ENCODE assay signal across 8 cellular contexts in genomic region chr20:18287915-18288747, GRCh38. TPM values are rescaled to one million over a fixed set of nuclear protein-coding genes. Genes with fewer than 3 reads are reported as not detected.
DNase-seq lines count a peak whose midpoint lies in the region; ATAC-seq and TF ChIP-seq lines count a peak whose summit lies in the region.

TSS of gene ZNF133 (plus strand) at chr20:18288527. CDS start at chr20:18305687, 17,160 bp downstream.

- H3K9me3 Mint-ChIP-seq in activated naive CD4-positive, alpha-beta T cell treated with anti-CD3 and anti-CD28 coated beads, Interleukin-2, amount 50 U/mL, for 24 hours: peaks cover 17% of the 10 kb centered on the region

- WGBS in suprapubic skin: 0% methylated on average over 48 of the region's 63 CpGs

- peak; percentile 97 for ATAC-seq in HG02588 (IDR thresholded peaks at IDR 0.05; ENCODE audit: unreplicated experiment)

- peaks cover 27% of the 10 kb centered on the region for H3K36me3 Mint-ChIP-seq in activated naive CD4-positive, alpha-beta T cell treated with anti-CD3 and anti-CD28 coated beads, Interleukin-2, amount 50 U/mL, for 24 hours

- H3K4me3 ChIP-seq in SK-N-MC (peak within 1 kb of the TSS; percentile 100), suprapubic skin (peak within 1 kb of the TSS; percentile 62)

- peaks cover 20% of the 10 kb centered on the region for H3K4me1 ChIP-seq in suprapubic skin

- peaks cover 27% of the 10 kb centered on the region for H3K4me1 Mint-ChIP-seq in activated naive CD4-positive, alpha-beta T cell treated with anti-CD3 and anti-CD28 coated beads, Interleukin-2, amount 50 U/mL, for 24 hours

- TF ChIP-seq CTCF in GM10266 (IDR thresholded peaks at IDR 0.05; ENCODE audit: control insufficient read depth, insufficient read depth, low read depth, missing control alignments) (peak; percentile 30), suprapubic skin (IDR thresholded peaks at IDR 0.05) (no peak)

- H3K27me3 Mint-ChIP-seq in activated naive CD4-positive, alpha-beta T cell treated with anti-CD3 and anti-CD28 coated beads, Interleukin-2, amount 50 U/mL, for 24 hours: peaks cover 8% of the 10 kb centered on the region

- peak within 1 kb of the TSS; percentile 100 for H3K27ac Mint-ChIP-seq in activated naive CD4-positive, alpha-beta T cell treated with anti-CD3 and anti-CD28 coated beads, Interleukin-2, amount 50 U/mL, for 24 hours

- H3K27ac ChIP-seq in SK-N-MC: peak within 1 kb of the TSS; percentile 93
- H3K27ac ChIP-seq in suprapubic skin: peak within 1 kb of the TSS; percentile 93

- TF ChIP-seq EP300 in suprapubic skin (IDR thresholded peaks at IDR 0.05): no peak

- DNase-seq in GM10266 (ENCODE audit: extremely low spot score) (peak; percentile 87), NCI-H1048 (lab: John Stamatoyannopoulos, UW) (peak; percentile 72), SK-N-MC (ENCODE audit: low read depth, low spot score) (peak; percentile 85), glomerular endothelial cell (ENCODE audit: extremely low read depth, low read depth, low spot score) (peak; percentile 79), occipital lobe (lab: John Stamatoyannopoulos, UW) (peak; percentile 96), suprapubic skin (ENCODE audit: low spot score in 2 of 2) (peak; percentile 96 to 97)

- peak within 1 kb of the TSS; percentile 98 for H3K4me3 Mint-ChIP-seq in activated naive CD4-positive, alpha-beta T cell treated with anti-CD3 and anti-CD28 coated beads, Interleukin-2, amount 50 U/mL, for 24 hours

- H3K36me3 ChIP-seq in SK-N-MC (ENCODE audit: insufficient read depth, low read length): peaks cover 16% of the 10 kb centered on the region; the same call in 1 of the 2 replicates
- peaks cover 11% of the 10 kb centered on the region for H3K36me3 ChIP-seq in suprapubic skin

- TF ChIP-seq POLR2A in suprapubic skin (IDR thresholded peaks at IDR 0.05): peak in 1 of 2 donors; percentile 31

- H3K9ac ChIP-seq in SK-N-MC (ENCODE audit: insufficient read length): peak within 1 kb of the TSS; percentile 97

- H3K9me3 ChIP-seq in SK-N-MC (ENCODE audit: low read depth, low read length): peaks cover 5% of the 10 kb centered on the region; the same call in 1 of the 2 replicates
- H3K9me3 ChIP-seq in suprapubic skin: peaks cover 7% of the 10 kb centered on the region

- peaks cover 4% of the 10 kb centered on the region for H3K27me3 ChIP-seq in suprapubic skin

RNA-seq across cellular contexts. Expression of gene ZNF133, which starts in this region (rescaled TPM):
- total RNA-seq in glomerular endothelial cell (12.4 and 13.4 TPM in 2 replicates), occipital lobe (35.4 TPM), suprapubic skin (10 to 100 TPM; 14.7 to 37.3 (median 21.0) TPM)

Comparison
In these comparisons a context has a peak if more than half of its experiments do, and no peak if none do; other contexts are left out.
1. Peak in every context shown above with its lines: DNase-seq, ATAC-seq, H3K4me3 ChIP-seq and H3K27ac ChIP-seq.